ENCODE assay signal across 2 cellular contexts in the genomic region with DNA sequence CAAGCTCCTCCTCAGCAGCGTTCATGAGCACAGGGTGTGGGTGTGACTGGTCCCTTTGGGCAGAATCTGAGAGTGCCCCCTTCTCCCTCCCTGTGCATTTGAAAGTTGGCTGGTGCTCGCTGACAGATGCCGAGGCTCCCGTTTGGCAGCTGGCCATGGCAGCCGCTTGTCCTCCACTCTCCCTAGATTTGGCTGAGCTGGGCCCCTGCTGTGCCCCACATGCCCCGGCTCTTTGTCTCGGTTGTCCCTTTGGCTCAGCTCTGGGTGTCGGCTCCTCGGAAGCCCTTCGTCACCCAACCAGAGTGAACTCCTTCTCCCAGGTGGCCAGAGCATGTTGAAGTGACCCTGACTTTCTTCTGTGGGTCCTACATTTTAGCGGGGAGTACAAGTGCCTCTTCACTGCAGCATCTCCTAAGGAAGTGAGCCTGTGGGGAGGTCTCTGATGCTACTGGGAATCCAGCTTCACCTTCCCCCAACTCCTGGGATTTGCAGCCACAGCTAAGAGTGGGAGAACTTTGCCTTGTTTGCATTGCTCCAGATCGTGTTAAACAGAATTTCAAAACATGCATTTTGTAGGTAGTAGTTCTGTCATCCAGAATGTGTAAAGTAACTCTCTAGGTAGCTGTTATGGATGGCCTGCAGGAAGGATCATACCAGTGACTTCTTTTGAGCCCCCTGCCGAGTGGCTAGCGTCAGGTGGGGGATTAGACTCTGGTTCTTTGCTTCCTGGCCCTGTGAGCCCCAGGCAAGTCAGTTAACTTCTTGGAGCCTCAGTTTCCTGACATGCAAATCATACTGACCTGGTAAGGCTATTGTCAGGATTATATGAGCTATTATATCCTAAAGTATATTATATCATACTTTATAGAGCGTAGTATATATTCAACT.
TF ChIP-seq lines count a peak whose summit lies in the region.

No MANE protein-coding gene starts in this region.

TF ChIP-seq in A549, 52 proteins besides CTCF, POLR2A, EP300 and RAD21:
- TF ChIP-seq TFCP2L1 (CRISPR knock-in tag; IDR thresholded peaks at IDR 0.05) (no peak), HDAC2 (IDR thresholded peaks at IDR 0.05) (no peak), CEBPB (IDR thresholded peaks at IDR 0.05) (no peak)
- TF ChIP-seq, protein P1, sequence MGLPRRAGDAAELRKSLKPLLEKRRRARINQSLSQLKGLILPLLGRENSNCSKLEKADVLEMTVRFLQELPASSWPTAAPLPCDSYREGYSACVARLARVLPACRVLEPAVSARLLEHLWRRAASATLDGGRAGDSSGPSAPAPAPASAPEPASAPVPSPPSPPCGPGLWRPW (IDR thresholded peaks at IDR 0.05): no peak

TF ChIP-seq in H1, 55 proteins besides CTCF, POLR2A, EP300 and RAD21:
- TF ChIP-seq CTBP2 (IDR thresholded peaks at IDR 0.05; ENCODE audit: borderline replicate concordance, insufficient read depth, insufficient read length, low read length): no peak
- no peak for TF ChIP-seq SP1 (IDR thresholded peaks at IDR 0.05; ENCODE audit: low read depth, low read length)
- TF ChIP-seq MAFK (IDR thresholded peaks at IDR 0.05; ENCODE audit: low read depth, low read length): no peak
- TF ChIP-seq TEAD4 (IDR thresholded peaks at IDR 0.05; ENCODE audit: low read depth, low read length): no peak
- no peak for TF ChIP-seq SP4 (IDR thresholded peaks at IDR 0.05; ENCODE audit: low read length)
- TF ChIP-seq, protein P2, sequence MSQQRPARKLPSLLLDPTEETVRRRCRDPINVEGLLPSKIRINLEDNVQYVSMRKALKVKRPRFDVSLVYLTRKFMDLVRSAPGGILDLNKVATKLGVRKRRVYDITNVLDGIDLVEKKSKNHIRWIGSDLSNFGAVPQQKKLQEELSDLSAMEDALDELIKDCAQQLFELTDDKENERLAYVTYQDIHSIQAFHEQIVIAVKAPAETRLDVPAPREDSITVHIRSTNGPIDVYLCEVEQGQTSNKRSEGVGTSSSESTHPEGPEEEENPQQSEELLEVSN (IDR thresholded peaks at IDR 0.05): no peak
- TF ChIP-seq TAF1 (IDR thresholded peaks at IDR 0.05; ENCODE audit: low read depth, low read length): no peak
- no peak for TF ChIP-seq GABPA (IDR thresholded peaks at IDR 0.05; ENCODE audit: borderline replicate concordance, insufficient read depth, low read length)
- no peak for TF ChIP-seq NANOG (IDR thresholded peaks at IDR 0.05; ENCODE audit: insufficient read depth, low read depth, low read length, poor library complexity, severe bottlenecking)
- TF ChIP-seq ASH2L (IDR thresholded peaks at IDR 0.05; ENCODE audit: low read length): no peak
- no peak for TF ChIP-seq POLR2AphosphoS5 (IDR thresholded peaks at IDR 0.05; ENCODE audit: low read depth, low read length)
- no peak for TF ChIP-seq EGR1 (IDR thresholded peaks at IDR 0.05; ENCODE audit: borderline replicate concordance, low read depth, low read length)
